In genomic region chr17:27558842-27559505, GRCh38 we compare ENCODE assay signal across 11 cellular contexts.
DNase-seq lines count a peak whose midpoint lies in the region; ATAC-seq, FAIRE-seq and TF ChIP-seq lines count a peak whose summit lies in the region.
"Had no signal": no experiment of that assay in that cellular context is flagged by ENCODE, and none has a peak within 500 bp of the region (broad histone marks: within the 10 kb centered on the region; RNA-seq: fewer than 3 reads in every experiment).

No MANE protein-coding gene starts in this region.

- DNase-seq in DMS53 treated with DMSO at 0.1 percent for 48 hours (lab: John Stamatoyannopoulos, UW; ENCODE audit: unreplicated experiment) (peak; percentile 59), WTC11 (ENCODE audit: low spot score) (no peak), left colon (peak; percentile 54 to 60), small intestine (peak; percentile 89), dedifferentiated amniotic fluid mesenchymal stem cell (ENCODE audit: extremely low spot score) (no peak), KBM-7 (no peak), putamen (ENCODE audit: low spot score) (no peak)
- DNase-seq: activated CD8-positive, alpha-beta memory T cell treated with anti-CD3 and anti-CD28 coated beads, Interleukin-2, amount 50 U/mL, for 4 hours; erythroblast had no signal

- no peaks in the 10 kb centered on the region for H3K36me3 ChIP-seq in small intestine (ENCODE audit: control insufficient read depth in 2 of 2, insufficient read depth in 2 of 2, low read length in 2 of 2)
- H3K36me3 ChIP-seq: thoracic aorta had no signal

- peak overlapping the region; percentile 82 for H3K27ac Mint-ChIP-seq in WTC11

- no peak for ATAC-seq in WTC11
- ATAC-seq in left colon = peak; percentile 75
- no peak for ATAC-seq in HG03135 (IDR thresholded peaks at IDR 0.05; ENCODE audit: unreplicated experiment)

- CTCF ChIA-PET in WTC11 (lab: Charles Lee) = interaction anchor here (1.1 to 2.5 kb wide), 4 partner anchors 10 to 103 kb away, joined by 3 to 10 read pairs (median 6); partner anchors contain the start of gene KSR1

- TF ChIP-seq CTCF in WTC11 (IDR thresholded peaks at IDR 0.05) = 0 out of 2 replicates have a peak, but pooled peaks have one; percentile 14

- intact Hi-C loops in left colon (cut with DNase I, micrococcal nuclease) = no loop called here

- H3K4me3 ChIP-seq in small intestine (ENCODE audit: low read depth in 1 of 2, low read length in 2 of 2) = no peak overlapping the region

- no peaks in the 10 kb centered on the region for H3K27me3 ChIP-seq in small intestine (ENCODE audit: control insufficient read depth in 2 of 2, insufficient read depth in 2 of 2, low read length in 2 of 2)

- H3K27ac ChIP-seq in small intestine (ENCODE audit: low read depth in 1 of 2, low read length in 1 of 2) = peak overlapping the region; percentile 42 to 81
- H3K27ac ChIP-seq: thoracic aorta had no signal

- no peaks in the 10 kb centered on the region for H3K27me3 Mint-ChIP-seq in WTC11 (ENCODE audit: low read depth)

- peaks cover 15% of the 10 kb centered on the region for H3K4me1 Mint-ChIP-seq in WTC11

- H3K4me3 Mint-ChIP-seq in WTC11 = no peak overlapping the region

- FAIRE-seq in small intestine (lab: Jason Lieb, UNC) = no peak

- WGBS in small intestine, 3 donors = 22 to 61% (median 36%) methylated on average over 12 of the region's 12 CpGs

- in situ Hi-C loops in KBM-7 (cut with MboI; ENCODE audit: low pct_unique_long_range_greater_than_20kb, low sequenced_read_pairs) = no loop called here

- peaks cover 14% of the 10 kb centered on the region for H3K36me3 Mint-ChIP-seq in WTC11

- no peaks in the 10 kb centered on the region for H3K9me3 ChIP-seq in small intestine (ENCODE audit: control insufficient read depth, low read depth)
- H3K9me3 ChIP-seq: thoracic aorta had no signal

- H3K9me3 Mint-ChIP-seq in WTC11 = peaks cover 8% of the 10 kb centered on the region

- peaks cover 3 to 15% of the 10 kb centered on the region in 2 donors for H3K4me1 ChIP-seq in small intestine (ENCODE audit: control insufficient read depth in 2 of 2, insufficient read depth in 1 of 2, low read depth in 1 of 2, low read length in 1 of 2)

- POLR2A ChIA-PET in WTC11 (lab: Charles Lee) = no interaction called here

TF ChIP-seq in WTC11, 78 proteins besides CTCF, POLR2A, EP300 and RAD21:
- TF ChIP-seq GRHL2 (CRISPR knock-in tag; IDR thresholded peaks at IDR 0.05; ENCODE audit: insufficient replicate concordance, severe bottlenecking) = no peak
- TF ChIP-seq CBFB (CRISPR knock-in tag; IDR thresholded peaks at IDR 0.05; ENCODE audit: low read depth) = no peak
- peak; percentile 45; the same call in 1 of the 2 replicates for TF ChIP-seq GABPB1 (CRISPR knock-in tag; IDR thresholded peaks at IDR 0.05)

Comparison
In these comparisons a context has a peak if more than half of its experiments do, and no peak if none do; other contexts are left out.
1. DNase-seq: peak in DMS53 treated with DMSO at 0.1 percent for 48 hours (single experiment), left colon (2 of 2) and small intestine (single experiment); none in WTC11 (single experiment), dedifferentiated amniotic fluid mesenchymal stem cell (single experiment), KBM-7 (single experiment) and putamen (single experiment).